ENCODE assay signal across 10 cellular contexts in genomic region chr18:56083097-56083865, GRCh38.
DNase-seq lines count a peak whose midpoint lies in the region; ATAC-seq and TF ChIP-seq lines count a peak whose summit lies in the region.
"Had no signal": no experiment of that assay in that cellular context is flagged by ENCODE, and none has a peak within 500 bp of the region (broad histone marks: within the 10 kb centered on the region; RNA-seq: fewer than 3 reads in every experiment).

No MANE protein-coding gene starts in this region.

- no peaks in the 10 kb centered on the region for H3K27me3 Mint-ChIP-seq in chondrocyte (ENCODE audit: low read depth)

- peaks cover 19% of the 10 kb centered on the region for H3K4me1 Mint-ChIP-seq in chondrocyte (ENCODE audit: low read depth)
- H3K4me1 Mint-ChIP-seq: memory B cell had no signal

- H3K27ac Mint-ChIP-seq in chondrocyte (ENCODE audit: unreplicated experiment): peak overlapping the region; percentile 29
- H3K27ac Mint-ChIP-seq: memory B cell had no signal

- no peaks in the 10 kb centered on the region for H3K36me3 Mint-ChIP-seq in chondrocyte (ENCODE audit: low read depth)
- H3K36me3 Mint-ChIP-seq: memory B cell had no signal

- TF ChIP-seq CTCF in chondrocyte (IDR thresholded peaks at IDR 0.05): peak; percentile 27

- H3K4me3 ChIP-seq in skeletal muscle cell (ENCODE audit: low read depth, low read length): no peak overlapping the region

- no peak for ATAC-seq in GM21576 (IDR thresholded peaks at IDR 0.05; ENCODE audit: unreplicated experiment)
- ATAC-seq in GM18519 (IDR thresholded peaks at IDR 0.05; ENCODE audit: low FRiP score, unreplicated experiment): no peak

- no peak overlapping the region for H3K4me3 Mint-ChIP-seq in chondrocyte (ENCODE audit: unreplicated experiment)
- H3K4me3 Mint-ChIP-seq: memory B cell had no signal

- DNase-seq in NCI-H446 (lab: John Stamatoyannopoulos, UW): peak; percentile 85 to 95
- no peak for DNase-seq in chondrocyte (ENCODE audit: low spot score)
- peak; percentile 30 for DNase-seq in iPS-NIHi7 (ENCODE audit: extremely low spot score)
- DNase-seq in skeletal muscle cell (ENCODE audit: low read depth): peak; percentile 61
- DNase-seq in NCI-H2081 (lab: John Stamatoyannopoulos, UW): no peak
- DNase-seq: DMS153; effector memory CD4-positive, alpha-beta T cell had no signal

- no peaks in the 10 kb centered on the region for H3K9me3 Mint-ChIP-seq in chondrocyte (ENCODE audit: low read depth)
- H3K9me3 Mint-ChIP-seq: memory B cell had no signal

Comparison
In these comparisons a context has a peak if more than half of its experiments do, and no peak if none do; other contexts are left out.
1. DNase-seq: peak in NCI-H446 (2 of 2), iPS-NIHi7 (single experiment) and skeletal muscle cell (single experiment); none in chondrocyte (single experiment) and NCI-H2081 (0 of 2).